ENCODE assay signal across 7 cellular contexts in genomic region chr1:184911830-184912229, GRCh38.
"Had no signal": no experiment of that assay in that cellular context is flagged by ENCODE, and none has a peak within 500 bp of the region (broad histone marks: within the 10 kb centered on the region; RNA-seq: fewer than 3 reads in every experiment).

No MANE protein-coding gene starts in this region.

- H3K27ac ChIP-seq: GM23248 had no signal

- H3K4me1 ChIP-seq: HAP-1 had no signal

- ATAC-seq: HCT116 had no signal

- H3K9ac ChIP-seq: GM23248 had no signal

- FAIRE-seq: HTR-8/SVneo had no signal

- H3K4me3 ChIP-seq: GM23248, HAP-1 had no signal

- H3K9me3 ChIP-seq: HAP-1 had no signal

- H2AFZ ChIP-seq: GM23248 had no signal

- H3K36me3 ChIP-seq: HAP-1 had no signal

- DNase-seq: GOT3, H7, KBM-7 had no signal
